8 cellular contexts compared by ENCODE assay signal in genomic region chr2:18387479-18388206, GRCh38.
DNase-seq lines count a peak whose midpoint lies in the region; ATAC-seq, FAIRE-seq and TF ChIP-seq lines count a peak whose summit lies in the region.

No MANE protein-coding gene starts in this region.

- TF ChIP-seq POLR2A in stomach (IDR thresholded peaks at IDR 0.05): no peak

- no peaks in the 10 kb centered on the region for H3K36me3 Mint-ChIP-seq in nephron (ENCODE audit: low read depth)

- H3K9me3 ChIP-seq in stomach: no peaks in the 10 kb centered on the region

- H3K4me3 Mint-ChIP-seq in nephron: no peak overlapping the region

- no peak for TF ChIP-seq EP300 in stomach (IDR thresholded peaks at IDR 0.05)

- H3K27me3 Mint-ChIP-seq in nephron (ENCODE audit: low read depth): peaks cover 5% of the 10 kb centered on the region

- H3K27me3 ChIP-seq in HL-60 (ENCODE audit: insufficient read depth, poor library complexity, severe bottlenecking) (no peaks in the 10 kb centered on the region), stomach (no peaks in the 10 kb centered on the region)

- no peaks in the 10 kb centered on the region for H3K36me3 ChIP-seq in stomach

- DNase-seq in D721Med (ENCODE audit: insufficient read length, low spot score) (peak; percentile 18), HL-60 (ENCODE audit: low read depth in 1 of 2, low spot score in 1 of 2) (peak; percentile 10 to 52), NOMO-1 treated with DMSO at 0.1 percent for 48 hours (lab: John Stamatoyannopoulos, UW; ENCODE audit: unreplicated experiment) (peak; percentile 23), activated T-cell treated with anti-CD3 and anti-CD28 coated beads for 24 hours (ENCODE audit: low read depth) (peak; percentile 40), fibroblast of gingiva (ENCODE audit: low read depth) (peak; percentile 76), stomach (peak; percentile 84)

- intact Hi-C loops in stomach (cut with DNase I; ENCODE audit: low total_unique reads): no loop called here

- peak; percentile 67 for FAIRE-seq in D721Med (lab: Jason Lieb, UNC)

- H3K4me1 Mint-ChIP-seq in nephron: peaks cover 7% of the 10 kb centered on the region

- peak overlapping the region in 1 of 3 experiments; percentile 10 for H3K27ac Mint-ChIP-seq in nephron

- H3K27ac ChIP-seq in HL-60 (replicated peaks) (no peak overlapping the region), stomach (peak overlapping the region in 2 of 5 donors; percentile 10 to 79)

- 47 to 58% (median 55%) methylated on average over 15 of the region's 15 CpGs for whole genome bisulfite sequencing in stomach, 5 donors

- peaks cover 4% of the 10 kb centered on the region for H3K9me3 Mint-ChIP-seq in nephron

- TF ChIP-seq CTCF in D721Med (IDR thresholded peaks at IDR 0.05; ENCODE audit: insufficient read depth, missing control alignments): peak; percentile 91
- peak; percentile 87 for TF ChIP-seq CTCF in HL-60 (IDR thresholded peaks at IDR 0.05; ENCODE audit: insufficient read depth, low read length)
- TF ChIP-seq CTCF in nephron (IDR thresholded peaks at IDR 0.05; ENCODE audit: unreplicated experiment in 3 of 3): peak; percentile 94 to 98 (median 96)
- peak in 6 of 7 experiments; percentile 56 to 99 (median 91) for TF ChIP-seq CTCF in stomach (IDR thresholded peaks at IDR 0.05)

- H3K4me1 ChIP-seq in stomach: peaks cover 0 to 4% (median 0%) of the 10 kb centered on the region in 4 donors

- peak; percentile 95 for ATAC-seq in GM21367 (IDR thresholded peaks at IDR 0.05; ENCODE audit: unreplicated experiment)

- H3K4me3 ChIP-seq in HL-60 (replicated peaks; ENCODE audit: insufficient read depth, low read length) (no peak overlapping the region), stomach (no peak overlapping the region)

Comparison
In these comparisons a context has a peak if more than half of its experiments do, and no peak if none do; other contexts are left out.
1. DNase-seq: peak in every context shown above with its lines; median percentile 84 in stomach; 76 in fibroblast of gingiva; 40 in activated T-cell treated with anti-CD3 and anti-CD28 coated beads for 24 hours; 31 in HL-60; 23 in NOMO-1 treated with DMSO at 0.1 percent for 48 hours; 18 in D721Med.